Comparison of ENCODE assay signal across 11 cellular contexts in genomic region chr6:118639054-118639964, GRCh38. TPM values are rescaled to one million over a fixed set of nuclear protein-coding genes. Genes with fewer than 3 reads are reported as not detected.
DNase-seq lines count a peak whose midpoint lies in the region; ATAC-seq, FAIRE-seq and TF ChIP-seq lines count a peak whose summit lies in the region.
"Had no signal": no experiment of that assay in that cellular context is flagged by ENCODE, and none has a peak within 500 bp of the region (broad histone marks: within the 10 kb centered on the region; RNA-seq: fewer than 3 reads in every experiment).

No MANE protein-coding gene starts in this region.

- no peaks in the 10 kb centered on the region for H3K4me1 ChIP-seq in keratinocyte (ENCODE audit: control insufficient read depth, extremely low read depth, insufficient read depth, low read length)
- H3K4me1 ChIP-seq in mammary epithelial cell (ENCODE audit: insufficient read depth, low read length) = no peaks in the 10 kb centered on the region

- ATAC-seq in GM18861 (IDR thresholded peaks at IDR 0.05; ENCODE audit: unreplicated experiment) (peak; percentile 84), GM21529 (IDR thresholded peaks at IDR 0.05; ENCODE audit: unreplicated experiment) (peak; percentile 89), HG03442 (IDR thresholded peaks at IDR 0.05; ENCODE audit: unreplicated experiment) (peak; percentile 82)

- H3K27ac ChIP-seq in keratinocyte (ENCODE audit: control insufficient read depth, insufficient read depth, low read length) (no peak overlapping the region), mammary epithelial cell (ENCODE audit: insufficient read depth, low read depth, low read length) (no peak overlapping the region)

- no peak overlapping the region for H2AFZ ChIP-seq in keratinocyte (ENCODE audit: control insufficient read depth, low read length)
- no peak overlapping the region for H2AFZ ChIP-seq in mammary epithelial cell (ENCODE audit: low read depth, low read length)

- H3K27me3 ChIP-seq in keratinocyte (ENCODE audit: control insufficient read depth, extremely low read depth, insufficient read depth, low read length) (no peaks in the 10 kb centered on the region), mammary epithelial cell (ENCODE audit: insufficient read depth, low read length) (no peaks in the 10 kb centered on the region)

- H3K9me3 ChIP-seq in keratinocyte (ENCODE audit: control insufficient read depth, low read depth, low read length) (no peaks in the 10 kb centered on the region), mammary epithelial cell (replicated peaks; ENCODE audit: insufficient read depth, low read length) (no peaks in the 10 kb centered on the region)

- CTCF ChIA-PET in mammary epithelial cell (lab: Charles Lee; ENCODE audit: low non-redundant PET) = no interaction called here

- no peaks in the 10 kb centered on the region for H4K20me1 ChIP-seq in keratinocyte (ENCODE audit: control insufficient read depth, extremely low read depth, insufficient read depth, low read length)
- no peaks in the 10 kb centered on the region for H4K20me1 ChIP-seq in mammary epithelial cell (ENCODE audit: insufficient read depth, low read length)

- H3K9me1 ChIP-seq in keratinocyte (ENCODE audit: control insufficient read depth, extremely low read depth, insufficient read depth, low read length) = no peaks in the 10 kb centered on the region

- peak; percentile 57 for FAIRE-seq in keratinocyte (lab: Jason Lieb, UNC)
- FAIRE-seq: G401.6 had no signal

- no peak overlapping the region for H3K4me2 ChIP-seq in keratinocyte (ENCODE audit: control insufficient read depth, extremely low read depth, insufficient read depth, low read depth, low read length)
- no peak overlapping the region for H3K4me2 ChIP-seq in mammary epithelial cell (ENCODE audit: insufficient read depth, low read depth, low read length)

- BruUV-seq in mammary epithelial cell (replicated peaks; lab: Mats Ljungman, UMichigan) = no TSS peak

- in situ Hi-C loops in mammary epithelial cell (cut with MboI; ENCODE audit: low sequenced_read_pairs in 2 of 2) = loop anchor here in 1 of 2 donors (25.0 kb wide), 1 partner anchor 148 kb away; no protein-coding TSS in a partner anchor

- 85% methylated on average over 4 of the region's 4 CpGs for WGBS in mammary epithelial cell (ENCODE audit: low coverage, missing lambda C conversion rate)

- H3K4me3 ChIP-seq in keratinocyte (ENCODE audit: control insufficient read depth in 2 of 3, extremely low read depth in 1 of 3, insufficient read depth in 2 of 3, low read depth in 1 of 3, low read length in 3 of 3) (no peak overlapping the region), mammary epithelial cell (replicated peaks in 1 of 3; ENCODE audit: insufficient read depth in 1 of 3, low read depth in 2 of 3, low read length in 3 of 3) (no peak overlapping the region)

- TF ChIP-seq CTCF in keratinocyte (optimal IDR thresholded peaks at IDR 0.05 in 1 of 3, IDR thresholded peaks at IDR 0.05 in 1 of 3, conservative IDR thresholded peaks at IDR 0.05 in 1 of 3; ENCODE audit: extremely low read depth in 1 of 3, insufficient read depth in 2 of 3, low read length in 3 of 3) (no peak), mammary epithelial cell (conservative IDR thresholded peaks at IDR 0.05 in 1 of 2, IDR thresholded peaks at IDR 0.05 in 1 of 2; ENCODE audit: extremely low read depth in 1 of 2, insufficient read depth in 1 of 2, low read depth in 1 of 2, low read length in 2 of 2) (no peak)

- H3K36me3 ChIP-seq in keratinocyte (ENCODE audit: control insufficient read depth in 2 of 2, extremely low read depth in 1 of 2, insufficient read depth in 2 of 2, low read length in 2 of 2) (no peaks in the 10 kb centered on the region), mammary epithelial cell (ENCODE audit: insufficient read depth, low read length) (peaks cover 1% of the 10 kb centered on the region)

- dilution Hi-C loops in keratinocyte (cut with MboI; ENCODE audit: extremely low pct_ligation_motif_present, low sequenced_read_pairs) (no loop called here), mammary epithelial cell (cut with HindIII; ENCODE audit: low sequenced_read_pairs) (no loop called here)

- intact Hi-C loops in mammary epithelial cell (cut with micrococcal nuclease) = no loop called here

- DNase-seq in keratinocyte (ENCODE audit: low read depth, low spot score) (no peak), nucleus accumbens (lab: John Stamatoyannopoulos, UW) (no peak), mammary epithelial cell (no peak), NCI-H187 (lab: John Stamatoyannopoulos, UW) (no peak), DMS153 (lab: John Stamatoyannopoulos, UW) (no peak)
- DNase-seq: NCI-H446 treated with DMSO at 0.1 percent for 48 hours; stimulated activated CD4-positive, alpha-beta T cell treated with anti-CD3 and anti-CD28 coated beads, Interleukin-2, amount 100 ng/mL, for 24 hours had no signal

- peaks cover 48% of the 10 kb centered on the region for H3K79me2 ChIP-seq in keratinocyte (ENCODE audit: control insufficient read depth, insufficient read depth, low read length)
- peaks cover 96% of the 10 kb centered on the region for H3K79me2 ChIP-seq in mammary epithelial cell (ENCODE audit: insufficient read depth, low read length)

- no peak overlapping the region for H3K9ac ChIP-seq in keratinocyte (ENCODE audit: control insufficient read depth, extremely low read depth, insufficient read depth, low read length)
- no peak overlapping the region for H3K9ac ChIP-seq in mammary epithelial cell (ENCODE audit: insufficient read depth, low read length)

RNA-seq across cellular contexts. Expression of gene CEP85L, which starts 12.1 kb away (rescaled TPM):
- 1.4 to 3.5 TPM (median 1.6 TPM) in 3 replicates for polyA plus RNA-seq in keratinocyte
- 1.4 TPM for polyA plus RNA-seq in keratinocyte (2011; ENCODE audit: low read depth)
- polyA plus RNA-seq in keratinocyte (2011; cell fraction: cytosol; rRNA removed) = 0.61 and 1.5 TPM in 2 replicates
- polyA plus RNA-seq in keratinocyte (2011; cell fraction: nucleus; rRNA removed) = 3.0 and 4.2 TPM in 2 replicates
- 0.72 and 1.8 TPM in 2 replicates for polyA plus RNA-seq in keratinocyte (2012; ENCODE audit: low replicate concordance)
- 8.6 to 25.3 TPM (median 10.1 TPM) in 3 replicates for polyA minus RNA-seq in keratinocyte
- polyA minus RNA-seq in keratinocyte (2011; cell fraction: cytosol; rRNA and poly(A)+ RNA removed) = 6.5 TPM
- 15.5 and 28.3 TPM in 2 replicates for polyA minus RNA-seq in keratinocyte (2011; cell fraction: nucleus; rRNA and poly(A)+ RNA removed)
- 10 to 100 TPM; 10.6 to 23.3 TPM for total RNA-seq in mammary epithelial cell
- 2.3 TPM for polyA plus RNA-seq in mammary epithelial cell
- polyA minus RNA-seq in mammary epithelial cell = 20.8 TPM
